In the genomic region with DNA sequence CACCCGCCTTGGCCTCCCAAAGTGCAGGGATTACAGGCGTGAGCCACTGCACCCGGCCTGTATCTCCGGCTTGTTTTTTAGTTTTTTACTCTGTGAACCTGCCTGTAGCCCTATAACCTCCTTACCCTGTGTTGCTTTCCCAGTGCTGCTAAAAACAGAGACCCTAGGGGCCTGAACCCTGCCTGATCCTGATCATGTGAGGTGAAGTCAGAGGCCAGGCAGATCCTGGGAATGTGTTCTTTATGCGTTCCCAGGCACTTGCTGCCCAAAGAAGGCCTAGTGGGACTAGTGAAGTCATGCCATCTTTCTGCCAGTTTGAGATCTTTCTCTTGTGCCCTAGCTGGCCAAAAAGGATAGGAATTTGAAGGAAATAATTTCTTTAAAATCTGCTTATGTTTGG, we compare ENCODE assay signal across 1 cellular context.
TF ChIP-seq lines count a peak whose summit lies in the region.

No MANE protein-coding gene starts in this region.

TF ChIP-seq in HEK293, 187 proteins besides CTCF, POLR2A, EP300 and RAD21:
- TF ChIP-seq, protein P1, sequence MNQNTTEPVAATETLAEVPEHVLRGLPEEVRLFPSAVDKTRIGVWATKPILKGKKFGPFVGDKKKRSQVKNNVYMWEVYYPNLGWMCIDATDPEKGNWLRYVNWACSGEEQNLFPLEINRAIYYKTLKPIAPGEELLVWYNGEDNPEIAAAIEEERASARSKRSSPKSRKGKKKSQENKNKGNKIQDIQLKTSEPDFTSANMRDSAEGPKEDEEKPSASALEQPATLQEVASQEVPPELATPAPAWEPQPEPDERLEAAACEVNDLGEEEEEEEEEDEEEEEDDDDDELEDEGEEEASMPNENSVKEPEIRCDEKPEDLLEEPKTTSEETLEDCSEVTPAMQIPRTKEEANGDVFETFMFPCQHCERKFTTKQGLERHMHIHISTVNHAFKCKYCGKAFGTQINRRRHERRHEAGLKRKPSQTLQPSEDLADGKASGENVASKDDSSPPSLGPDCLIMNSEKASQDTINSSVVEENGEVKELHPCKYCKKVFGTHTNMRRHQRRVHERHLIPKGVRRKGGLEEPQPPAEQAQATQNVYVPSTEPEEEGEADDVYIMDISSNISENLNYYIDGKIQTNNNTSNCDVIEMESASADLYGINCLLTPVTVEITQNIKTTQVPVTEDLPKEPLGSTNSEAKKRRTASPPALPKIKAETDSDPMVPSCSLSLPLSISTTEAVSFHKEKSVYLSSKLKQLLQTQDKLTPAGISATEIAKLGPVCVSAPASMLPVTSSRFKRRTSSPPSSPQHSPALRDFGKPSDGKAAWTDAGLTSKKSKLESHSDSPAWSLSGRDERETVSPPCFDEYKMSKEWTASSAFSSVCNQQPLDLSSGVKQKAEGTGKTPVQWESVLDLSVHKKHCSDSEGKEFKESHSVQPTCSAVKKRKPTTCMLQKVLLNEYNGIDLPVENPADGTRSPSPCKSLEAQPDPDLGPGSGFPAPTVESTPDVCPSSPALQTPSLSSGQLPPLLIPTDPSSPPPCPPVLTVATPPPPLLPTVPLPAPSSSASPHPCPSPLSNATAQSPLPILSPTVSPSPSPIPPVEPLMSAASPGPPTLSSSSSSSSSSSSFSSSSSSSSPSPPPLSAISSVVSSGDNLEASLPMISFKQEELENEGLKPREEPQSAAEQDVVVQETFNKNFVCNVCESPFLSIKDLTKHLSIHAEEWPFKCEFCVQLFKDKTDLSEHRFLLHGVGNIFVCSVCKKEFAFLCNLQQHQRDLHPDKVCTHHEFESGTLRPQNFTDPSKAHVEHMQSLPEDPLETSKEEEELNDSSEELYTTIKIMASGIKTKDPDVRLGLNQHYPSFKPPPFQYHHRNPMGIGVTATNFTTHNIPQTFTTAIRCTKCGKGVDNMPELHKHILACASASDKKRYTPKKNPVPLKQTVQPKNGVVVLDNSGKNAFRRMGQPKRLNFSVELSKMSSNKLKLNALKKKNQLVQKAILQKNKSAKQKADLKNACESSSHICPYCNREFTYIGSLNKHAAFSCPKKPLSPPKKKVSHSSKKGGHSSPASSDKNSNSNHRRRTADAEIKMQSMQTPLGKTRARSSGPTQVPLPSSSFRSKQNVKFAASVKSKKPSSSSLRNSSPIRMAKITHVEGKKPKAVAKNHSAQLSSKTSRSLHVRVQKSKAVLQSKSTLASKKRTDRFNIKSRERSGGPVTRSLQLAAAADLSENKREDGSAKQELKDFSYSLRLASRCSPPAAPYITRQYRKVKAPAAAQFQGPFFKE (tag by site-specific recombination; IDR thresholded peaks at IDR 0.05; ENCODE audit: borderline replicate concordance), result 0 out of 2 replicates have a peak, but pooled peaks have one; percentile 1
- 0 out of 2 replicates have a peak, but pooled peaks have one; percentile 15 for TF ChIP-seq IKZF3 (tag by site-specific recombination; IDR thresholded peaks at IDR 0.05)
- TF ChIP-seq ZNF623 (tag by site-specific recombination; IDR thresholded peaks at IDR 0.05), result no peak
- TF ChIP-seq ZNF501 (tag by site-specific recombination; IDR thresholded peaks at IDR 0.05), result 0 out of 2 replicates have a peak, but pooled peaks have one; percentile 5
- TF ChIP-seq ZSCAN23 (tag by site-specific recombination; IDR thresholded peaks at IDR 0.05), result no peak
- no peak for TF ChIP-seq ZNF776 (tag by site-specific recombination; IDR thresholded peaks at IDR 0.05; ENCODE audit: borderline replicate concordance)
- TF ChIP-seq, protein P2, sequence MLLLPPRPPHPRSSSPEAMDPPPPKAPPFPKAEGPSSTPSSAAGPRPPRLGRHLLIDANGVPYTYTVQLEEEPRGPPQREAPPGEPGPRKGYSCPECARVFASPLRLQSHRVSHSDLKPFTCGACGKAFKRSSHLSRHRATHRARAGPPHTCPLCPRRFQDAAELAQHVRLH (tag by site-specific recombination; IDR thresholded peaks at IDR 0.05), result no peak
